In genomic region chr15:64720188-64720587, GRCh38 we compare ENCODE assay signal across 13 cellular contexts. TPM values are rescaled to one million over a fixed set of nuclear protein-coding genes. Genes with fewer than 3 reads are reported as not detected.
"Had no signal": no experiment of that assay in that cellular context is flagged by ENCODE, and none has a peak within 500 bp of the region (broad histone marks: within the 10 kb centered on the region; RNA-seq: fewer than 3 reads in every experiment).

No MANE protein-coding gene starts in this region.

- ATAC-seq: activated CD4-positive, alpha-beta T cell treated with anti-CD3 and anti-CD28 coated beads for 36 hours; gastroesophageal sphincter; natural killer cell treated with Interleukin-12 subunit alpha and Interleukin-12 subunit beta and Interleukin-15 and Interleukin-18, amount 100 ng/mL, for 72 hours had no signal

- H3K27ac ChIP-seq: ascending aorta, colonic mucosa, skin epidermis, tibial nerve had no signal

- DNase-seq: activated CD4-positive, alpha-beta memory T cell treated with anti-CD3 and anti-CD28 coated beads, Interleukin-2, amount 10 ng/mL, durations not matched to agents 7 days and 5 days; activated CD4-positive, alpha-beta T cell treated with anti-CD3 and anti-CD28 coated beads for 36 hours; activated naive CD8-positive, alpha-beta T cell treated with anti-CD3 and anti-CD28 coated beads, Interleukin-2, amount 10 ng/mL, durations not matched to agents 7 days and 5 days; colonic mucosa; effector CD8-positive, alpha-beta T cell; hippocampal formation; T-helper 9 cell had no signal

RNA-seq across cellular contexts. Expression of gene RBPMS2, which starts 55.2 kb away (rescaled TPM):
- total RNA-seq: activated CD4-positive, alpha-beta memory T cell treated with anti-CD3 and anti-CD28 coated beads, Interleukin-2, amount 10 ng/mL, durations not matched to agents 7 days and 5 days; activated CD4-positive, alpha-beta T cell treated with anti-CD3 and anti-CD28 coated beads for 36 hours; activated naive CD8-positive, alpha-beta T cell treated with anti-CD3 and anti-CD28 coated beads, Interleukin-2, amount 10 ng/mL, durations not matched to agents 7 days and 5 days; ascending aorta; osteoblast had no signal
